In the genomic region with DNA sequence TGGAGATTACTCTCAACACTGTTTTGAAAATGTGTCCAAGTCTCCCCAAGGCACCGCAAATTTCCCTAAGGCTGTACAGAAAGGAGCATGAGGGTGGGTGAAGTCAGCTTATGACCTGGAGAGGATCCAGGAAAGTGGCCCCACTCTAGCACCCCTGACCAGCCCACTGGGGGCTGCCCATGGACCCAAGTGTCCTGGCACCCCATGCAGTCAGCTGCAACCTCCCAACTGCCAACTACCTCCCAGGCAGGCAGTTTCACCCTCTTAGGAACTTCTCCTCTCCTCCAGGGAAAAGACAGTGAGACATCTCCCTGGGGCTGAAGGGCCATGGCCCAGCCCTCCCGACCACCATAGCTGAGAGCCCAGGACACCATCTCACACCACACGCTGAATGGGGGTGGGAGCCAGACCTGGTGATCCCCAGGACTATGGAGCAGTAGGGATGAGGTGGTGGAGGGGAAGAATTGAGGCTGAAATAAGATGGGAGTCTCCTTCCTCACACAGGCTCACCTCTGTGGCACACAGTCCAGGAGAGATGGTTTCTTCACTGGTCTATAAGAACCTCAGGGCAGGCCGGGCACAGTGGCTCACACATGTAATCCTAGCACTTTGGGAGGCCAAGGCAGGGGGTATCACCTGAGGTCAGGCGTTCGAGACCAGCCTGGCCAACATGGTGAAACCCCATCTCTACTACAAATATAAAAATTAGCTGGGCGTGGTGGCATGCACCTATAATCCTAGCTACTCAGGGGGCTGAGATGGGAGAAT, we compare ENCODE assay signal across 18 cellular contexts.
DNase-seq lines count a peak whose midpoint lies in the region; ATAC-seq and TF ChIP-seq lines count a peak whose summit lies in the region.
"Had no signal": no experiment of that assay in that cellular context is flagged by ENCODE, and none has a peak within 500 bp of the region (broad histone marks: within the 10 kb centered on the region; RNA-seq: fewer than 3 reads in every experiment).

No MANE protein-coding gene starts in this region.

- H3K27ac Mint-ChIP-seq in osteocyte (ENCODE audit: unreplicated experiment): peak overlapping the region; percentile 62
- H3K27ac Mint-ChIP-seq in chondrocyte (ENCODE audit: unreplicated experiment): no peak overlapping the region

- H3K4me3 ChIP-seq in left ventricle myocardium inferior (no peak overlapping the region), right cardiac atrium (ENCODE audit: low read length) (no peak overlapping the region)

- no peak for TF ChIP-seq CTCF in left ventricle myocardium inferior (IDR thresholded peaks at IDR 0.05; ENCODE audit: borderline replicate concordance)
- TF ChIP-seq CTCF in osteocyte (IDR thresholded peaks at IDR 0.05): no peak
- no peak for TF ChIP-seq CTCF in chondrocyte (IDR thresholded peaks at IDR 0.05)

- H3K27me3 Mint-ChIP-seq in osteocyte (ENCODE audit: unreplicated experiment): no peaks in the 10 kb centered on the region
- no peaks in the 10 kb centered on the region for H3K27me3 Mint-ChIP-seq in chondrocyte (ENCODE audit: low read depth)
- H3K27me3 Mint-ChIP-seq: progenitor cell of endocrine pancreas had no signal

- H3K9me3 Mint-ChIP-seq in osteocyte (ENCODE audit: unreplicated experiment): no peaks in the 10 kb centered on the region
- no peaks in the 10 kb centered on the region for H3K9me3 Mint-ChIP-seq in chondrocyte (ENCODE audit: low read depth)

- H3K4me1 Mint-ChIP-seq in osteocyte (ENCODE audit: unreplicated experiment) (peaks cover 37% of the 10 kb centered on the region), chondrocyte (ENCODE audit: low read depth) (peaks cover 31% of the 10 kb centered on the region)

- H3K9me3 ChIP-seq in left ventricle myocardium inferior (replicated peaks) (no peaks in the 10 kb centered on the region), right cardiac atrium (ENCODE audit: control insufficient read depth, low read length) (no peaks in the 10 kb centered on the region)

- H3K4me3 Mint-ChIP-seq in osteocyte (ENCODE audit: unreplicated experiment) (no peak overlapping the region), chondrocyte (ENCODE audit: unreplicated experiment) (no peak overlapping the region)

- intact Hi-C loops in left ventricle myocardium inferior (cut with micrococcal nuclease) (loop anchor here (10.0 kb wide), 1 partner anchor 103 kb away; the partner anchor contains the start of gene DAPK2), Right ventricle myocardium inferior (cut with DNase I) (no loop called here), right cardiac atrium (cut with DNase I) (loop anchor here in 1 of 4 donors (10.0 kb wide), 1 partner anchor 103 kb away; the partner anchor contains the start of gene DAPK2)

- H3K36me3 Mint-ChIP-seq in osteocyte (ENCODE audit: unreplicated experiment) (peaks cover 7% of the 10 kb centered on the region), chondrocyte (ENCODE audit: low read depth) (no peaks in the 10 kb centered on the region)

- WGBS in right cardiac atrium: 87% methylated on average over 7 of the region's 7 CpGs

- H3K27ac ChIP-seq in left ventricle myocardium inferior (replicated peaks) (peak overlapping the region; percentile 82), right cardiac atrium (ENCODE audit: low read length) (peak overlapping the region; percentile 16)
- H3K27ac ChIP-seq: HL-60, KMS-11 had no signal

- H3K4me1 ChIP-seq in left ventricle myocardium inferior: peaks cover 55% of the 10 kb centered on the region
- H3K4me1 ChIP-seq in right cardiac atrium (ENCODE audit: control insufficient read depth, insufficient read depth, low read length): peaks cover 10% of the 10 kb centered on the region

- no peaks in the 10 kb centered on the region for H3K27me3 ChIP-seq in left ventricle myocardium inferior (ENCODE audit: low read depth)
- no peaks in the 10 kb centered on the region for H3K27me3 ChIP-seq in right cardiac atrium (ENCODE audit: control insufficient read depth, insufficient read depth)

- DNase-seq in left ventricle myocardium inferior (no peak), Right ventricle myocardium inferior (ENCODE audit: missing footprints) (no peak), right cardiac atrium (no peak), osteocyte (ENCODE audit: extremely low spot score, unreplicated experiment) (peak; percentile 32), chondrocyte (ENCODE audit: low spot score) (no peak), foreskin melanocyte (no peak), kidney tubule cell (ENCODE audit: low spot score) (no peak)
- DNase-seq: activated CD4-positive, alpha-beta T cell treated with anti-CD3 and anti-CD28 coated beads, Interleukin-2, amount 50 U/mL, for 48 hours; amniotic stem cell; DND-41; H7; left colon; stimulated activated CD4-positive, alpha-beta T cell treated with anti-CD3 and anti-CD28 coated beads, Interleukin-12 subunit alpha, Interleukin-12 subunit beta, amount 100 ng/mL, for 4 hours; stimulated activated naive CD8-positive, alpha-beta T cell treated with anti-CD3 and anti-CD28 coated beads, Interleukin-15, Interleukin-2, amounts not matched to agents 100 U/mL and 50 U/mL, for 24 hours had no signal

- ATAC-seq in Right ventricle myocardium inferior: no peak
- ATAC-seq in right cardiac atrium: no peak
- no peak for ATAC-seq in GM18519 (IDR thresholded peaks at IDR 0.05; ENCODE audit: low FRiP score, unreplicated experiment)
- ATAC-seq: left colon; stimulated activated naive CD8-positive, alpha-beta T cell treated with anti-CD3 and anti-CD28 coated beads, Interleukin-15, Interleukin-2, amounts not matched to agents 100 U/mL and 50 U/mL, for 24 hours had no signal

- H3K36me3 ChIP-seq in left ventricle myocardium inferior: no peaks in the 10 kb centered on the region
